In genomic region chr1:234851450-234852438, GRCh38 we compare ENCODE assay signal across 8 cellular contexts.
DNase-seq lines count a peak whose midpoint lies in the region; ATAC-seq and TF ChIP-seq lines count a peak whose summit lies in the region.

No MANE protein-coding gene starts in this region.

- H3K4me3 Mint-ChIP-seq in activated naive CD8-positive, alpha-beta T cell: no peak overlapping the region
- no peak overlapping the region for H3K4me3 Mint-ChIP-seq in activated naive CD8-positive, alpha-beta T cell treated with anti-CD3 and anti-CD28 coated beads for 36 hours
- H3K4me3 Mint-ChIP-seq in osteocyte (ENCODE audit: unreplicated experiment): peak overlapping the region; percentile 15

- H3K9me3 Mint-ChIP-seq in activated naive CD8-positive, alpha-beta T cell (ENCODE audit: low read depth): no peaks in the 10 kb centered on the region
- no peaks in the 10 kb centered on the region for H3K9me3 Mint-ChIP-seq in activated naive CD8-positive, alpha-beta T cell treated with anti-CD3 and anti-CD28 coated beads for 36 hours
- no peaks in the 10 kb centered on the region for H3K9me3 Mint-ChIP-seq in osteocyte (ENCODE audit: unreplicated experiment)

- H3K36me3 Mint-ChIP-seq in activated naive CD8-positive, alpha-beta T cell: no peaks in the 10 kb centered on the region
- no peaks in the 10 kb centered on the region for H3K36me3 Mint-ChIP-seq in activated naive CD8-positive, alpha-beta T cell treated with anti-CD3 and anti-CD28 coated beads for 36 hours
- no peaks in the 10 kb centered on the region for H3K36me3 Mint-ChIP-seq in osteocyte (ENCODE audit: unreplicated experiment)

- H3K4me2 ChIP-seq in KMS-11: peak overlapping the region; percentile 0; the same call in 1 of the 2 replicates

- no peak overlapping the region for H3K9ac ChIP-seq in KMS-11

- ATAC-seq in HG02840 (IDR thresholded peaks at IDR 0.05; ENCODE audit: low FRiP score, unreplicated experiment) (no peak), GM19324 (IDR thresholded peaks at IDR 0.05; ENCODE audit: low FRiP score, unreplicated experiment) (no peak)

- H3K79me2 ChIP-seq in KMS-11 (ENCODE audit: insufficient read depth, low read depth): no peaks in the 10 kb centered on the region

- peaks cover 29% of the 10 kb centered on the region for H3K4me1 Mint-ChIP-seq in activated naive CD8-positive, alpha-beta T cell (ENCODE audit: low read depth)
- H3K4me1 Mint-ChIP-seq in activated naive CD8-positive, alpha-beta T cell treated with anti-CD3 and anti-CD28 coated beads for 36 hours: peaks cover 49% of the 10 kb centered on the region
- peaks cover 43% of the 10 kb centered on the region for H3K4me1 Mint-ChIP-seq in osteocyte (ENCODE audit: unreplicated experiment)

- H3K27ac ChIP-seq in KMS-11: no peak overlapping the region

- no peaks in the 10 kb centered on the region for H3K27me3 Mint-ChIP-seq in activated naive CD8-positive, alpha-beta T cell
- H3K27me3 Mint-ChIP-seq in activated naive CD8-positive, alpha-beta T cell treated with anti-CD3 and anti-CD28 coated beads for 36 hours: no peaks in the 10 kb centered on the region
- no peaks in the 10 kb centered on the region for H3K27me3 Mint-ChIP-seq in osteocyte (ENCODE audit: unreplicated experiment)

- DNase-seq in activated naive CD8-positive, alpha-beta T cell treated with anti-CD3 and anti-CD28 coated beads for 36 hours: no peak
- DNase-seq in astrocyte of the spinal cord (ENCODE audit: low read depth, low spot score): peak; percentile 25
- DNase-seq in osteocyte (ENCODE audit: extremely low spot score, unreplicated experiment): no peak
- DNase-seq in HUDEP-2 (lab: John Stamatoyannopoulos, UW; ENCODE audit: unreplicated experiment in 76 of 76): no peak

- TF ChIP-seq CTCF in KMS-11 (conservative IDR thresholded peaks at IDR 0.05; ENCODE audit: low read depth, low read length) (no peak), astrocyte of the spinal cord (IDR thresholded peaks at IDR 0.05; ENCODE audit: low read depth, low read length) (no peak), osteocyte (IDR thresholded peaks at IDR 0.05) (no peak)

- H3K27ac Mint-ChIP-seq in activated naive CD8-positive, alpha-beta T cell: peak overlapping the region; percentile 23
- no peak overlapping the region for H3K27ac Mint-ChIP-seq in activated naive CD8-positive, alpha-beta T cell treated with anti-CD3 and anti-CD28 coated beads for 36 hours
- H3K27ac Mint-ChIP-seq in osteocyte (ENCODE audit: unreplicated experiment): peak overlapping the region; percentile 38

- H2AFZ ChIP-seq in KMS-11 (ENCODE audit: low read depth): no peak overlapping the region

- H3K4me1 ChIP-seq in KMS-11 (ENCODE audit: low read depth, poor library complexity, severe bottlenecking): peaks cover 13% of the 10 kb centered on the region

- in situ Hi-C loops in astrocyte of the spinal cord (cut with HindIII; ENCODE audit: low sequenced_read_pairs): no loop called here

- H3K27me3 ChIP-seq in KMS-11 (ENCODE audit: insufficient read depth, low read depth): no peaks in the 10 kb centered on the region

- no peak overlapping the region for H3K4me3 ChIP-seq in KMS-11 (IDR thresholded peaks at IDR 0.05; ENCODE audit: insufficient read depth, low read depth, low read length)
- H3K4me3 ChIP-seq in astrocyte of the spinal cord (ENCODE audit: low read depth, low read length): no peak overlapping the region

- H3K36me3 ChIP-seq in KMS-11 (ENCODE audit: insufficient read depth): no peaks in the 10 kb centered on the region

- no peaks in the 10 kb centered on the region for H4K20me1 ChIP-seq in KMS-11 (ENCODE audit: insufficient read depth)
